18 cellular contexts compared by ENCODE assay signal in the genomic region with DNA sequence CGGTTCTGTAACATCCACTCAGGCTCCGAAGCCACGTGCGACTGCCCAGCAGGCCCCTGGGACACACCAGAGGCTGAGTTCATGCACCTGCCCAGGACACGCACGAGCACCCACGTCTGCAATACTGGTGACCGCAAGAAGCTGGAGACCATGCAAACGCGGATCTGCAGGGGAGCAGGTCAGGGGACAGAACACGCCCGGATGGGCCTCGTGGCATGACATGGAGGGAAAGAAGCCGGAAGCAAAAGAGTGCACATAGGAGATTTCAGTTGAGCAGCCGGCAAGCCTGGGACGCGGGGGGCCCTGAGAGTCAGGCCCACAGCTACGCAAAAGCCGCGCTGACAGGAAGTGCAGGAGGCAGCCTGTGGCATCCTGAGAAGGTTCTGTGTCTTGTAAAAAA.
DNase-seq lines count a peak whose midpoint lies in the region; ATAC-seq and TF ChIP-seq lines count a peak whose summit lies in the region.
"Had no signal": no experiment of that assay in that cellular context is flagged by ENCODE, and none has a peak within 500 bp of the region (broad histone marks: within the 10 kb centered on the region; RNA-seq: fewer than 3 reads in every experiment).

No MANE protein-coding gene starts in this region.

- H3K9me3 ChIP-seq in A673 (ENCODE audit: low read depth, low read length, poor library complexity, severe bottlenecking), result peaks cover 1% of the 10 kb centered on the region
- no peaks in the 10 kb centered on the region for H3K9me3 ChIP-seq in BLaER1
- H3K9me3 ChIP-seq in lower lobe of right lung, result no peaks in the 10 kb centered on the region
- H3K9me3 ChIP-seq: transverse colon had no signal

- peak overlapping the region; percentile 70; the same call in 1 of the 2 replicates for H3K9ac ChIP-seq in BLaER1
- H3K9ac ChIP-seq: parathyroid adenoma had no signal

- H3K27me3 Mint-ChIP-seq in activated CD8-positive, alpha-beta T cell treated with anti-CD3 and anti-CD28 coated beads, Interleukin-2, amount 10 ng/mL, durations not matched to agents 7 days and 5 days (ENCODE audit: low read depth), result no peaks in the 10 kb centered on the region

- peak overlapping the region; percentile 88 for H3K4me2 ChIP-seq in BLaER1

- H3K4me3 ChIP-seq in A673 (ENCODE audit: low read depth, low read length, poor library complexity, severe bottlenecking) (no peak overlapping the region), BLaER1 (no peak overlapping the region), lower lobe of right lung (no peak overlapping the region)
- H3K4me3 ChIP-seq: SK-N-MC, transverse colon had no signal

- H3K4me1 Mint-ChIP-seq in activated CD8-positive, alpha-beta T cell treated with anti-CD3 and anti-CD28 coated beads, Interleukin-2, amount 10 ng/mL, durations not matched to agents 7 days and 5 days (ENCODE audit: low read depth), result peaks cover 71% of the 10 kb centered on the region

- no peak for TF ChIP-seq CTCF in A673 (conservative IDR thresholded peaks at IDR 0.05; ENCODE audit: low read depth, low read length)
- TF ChIP-seq CTCF in lower lobe of right lung (IDR thresholded peaks at IDR 0.05), result no peak

- H4K20me1 ChIP-seq in BLaER1, result no peaks in the 10 kb centered on the region

- POLR2A ChIA-PET in A673 (lab: Charles Lee; ENCODE audit: low non-redundant PET), result no interaction called here
- POLR2A ChIA-PET in activated CD8-positive, alpha-beta T cell treated with anti-CD3 and anti-CD28 coated beads, Interleukin-2, amount 10 ng/mL, durations not matched to agents 7 days and 5 days (lab: Charles Lee), result interaction anchor here (1.0 to 2.3 kb wide), 3 partner anchors 12 to 254 kb away, joined by 3 to 22 read pairs (median 9); no protein-coding TSS in a partner anchor

- intact Hi-C loops in A673 (cut with micrococcal nuclease; ENCODE audit: unreplicated experiment) (no loop called here), lower lobe of right lung (cut with DNase I) (no loop called here)

- H3K27ac ChIP-seq in A673 (ENCODE audit: low read depth, low read length, poor library complexity, severe bottlenecking) (peak overlapping the region; percentile 97), BLaER1 (peak overlapping the region; percentile 93), lower lobe of right lung (no peak overlapping the region)
- H3K27ac ChIP-seq: brain microvascular endothelial cell, C4-2B, HL-60, parathyroid adenoma, SK-N-MC, transverse colon had no signal

- no peak for ATAC-seq in activated CD8-positive, alpha-beta T cell treated with anti-CD3 and anti-CD28 coated beads, Interleukin-2, amount 10 ng/mL, durations not matched to agents 7 days and 5 days
- ATAC-seq in lower lobe of right lung (no peak), HG02870 (IDR thresholded peaks at IDR 0.05; ENCODE audit: unreplicated experiment) (no peak)

- H3K36me3 ChIP-seq in A673 (ENCODE audit: insufficient read depth, low read length, poor library complexity, severe bottlenecking) (no peaks in the 10 kb centered on the region), BLaER1 (no peaks in the 10 kb centered on the region), lower lobe of right lung (no peaks in the 10 kb centered on the region)
- H3K36me3 ChIP-seq: brain microvascular endothelial cell, transverse colon had no signal

- no peak for DNase-seq in A673 (ENCODE audit: low spot score)
- peak; percentile 69 for DNase-seq in activated CD8-positive, alpha-beta T cell treated with anti-CD3 and anti-CD28 coated beads, Interleukin-2, amount 10 ng/mL, durations not matched to agents 7 days and 5 days
- peak; percentile 39 for DNase-seq in lower lobe of right lung
- DNase-seq in NCI-H2227 treated with DMSO at 0.1 percent for 48 hours (lab: John Stamatoyannopoulos, UW), result no peak
- DNase-seq in DMS79 treated with DMSO at 0.1 percent for 48 hours (lab: John Stamatoyannopoulos, UW), result no peak
- no peak for DNase-seq in nucleus accumbens (lab: John Stamatoyannopoulos, UW)
- DNase-seq: brain microvascular endothelial cell, EL, foreskin fibroblast, NCI-H1694, OCI-M1, transverse colon had no signal

- H3K9me3 Mint-ChIP-seq in activated CD8-positive, alpha-beta T cell treated with anti-CD3 and anti-CD28 coated beads, Interleukin-2, amount 10 ng/mL, durations not matched to agents 7 days and 5 days (ENCODE audit: insufficient read depth), result peaks cover 6% of the 10 kb centered on the region

- H3K36me3 Mint-ChIP-seq in activated CD8-positive, alpha-beta T cell treated with anti-CD3 and anti-CD28 coated beads, Interleukin-2, amount 10 ng/mL, durations not matched to agents 7 days and 5 days (ENCODE audit: low read depth), result peaks cover 23% of the 10 kb centered on the region

- no peak overlapping the region for H3K4me3 Mint-ChIP-seq in activated CD8-positive, alpha-beta T cell treated with anti-CD3 and anti-CD28 coated beads, Interleukin-2, amount 10 ng/mL, durations not matched to agents 7 days and 5 days

- peak overlapping the region; percentile 94 for H3K27ac Mint-ChIP-seq in activated CD8-positive, alpha-beta T cell treated with anti-CD3 and anti-CD28 coated beads, Interleukin-2, amount 10 ng/mL, durations not matched to agents 7 days and 5 days

- CTCF ChIA-PET in A673 (lab: Charles Lee), result no interaction called here
- CTCF ChIA-PET in activated CD8-positive, alpha-beta T cell treated with anti-CD3 and anti-CD28 coated beads, Interleukin-2, amount 10 ng/mL, durations not matched to agents 7 days and 5 days (lab: Charles Lee), result interaction anchor here (1.2 kb wide), 1 partner anchor 19 kb away, joined by 4 read pairs; no protein-coding TSS in a partner anchor

- H3K27me3 ChIP-seq in A673 (replicated peaks; ENCODE audit: insufficient read depth, low read depth, low read length, poor library complexity) (no peaks in the 10 kb centered on the region), BLaER1 (no peaks in the 10 kb centered on the region), lower lobe of right lung (ENCODE audit: low read depth) (peaks cover 28% of the 10 kb centered on the region)
- H3K27me3 ChIP-seq: brain microvascular endothelial cell had no signal

- BruUV-seq in A673 (replicated peaks; lab: Mats Ljungman, UMichigan), result no TSS peak

- H3K4me1 ChIP-seq in A673 (ENCODE audit: insufficient read depth, low read length, poor library complexity, severe bottlenecking) (peaks cover 37% of the 10 kb centered on the region), BLaER1 (peaks cover 100% of the 10 kb centered on the region), lower lobe of right lung (no peaks in the 10 kb centered on the region)
- H3K4me1 ChIP-seq: parathyroid adenoma had no signal

Comparison
In these comparisons a context has a peak if more than half of its experiments do, and no peak if none do; other contexts are left out.
1. DNase-seq: peak in activated CD8-positive, alpha-beta T cell treated with anti-CD3 and anti-CD28 coated beads, Interleukin-2, amount 10 ng/mL, durations not matched to agents 7 days and 5 days (single experiment) and lower lobe of right lung (single experiment); none in A673 (single experiment), NCI-H2227 treated with DMSO at 0.1 percent for 48 hours (single experiment), DMS79 treated with DMSO at 0.1 percent for 48 hours (single experiment) and nucleus accumbens (0 of 56).